ENCODE assay signal across 14 cellular contexts in genomic region chr2:136034629-136035028, GRCh38.
"Had no signal": no experiment of that assay in that cellular context is flagged by ENCODE, and none has a peak within 500 bp of the region (broad histone marks: within the 10 kb centered on the region; RNA-seq: fewer than 3 reads in every experiment).

No MANE protein-coding gene starts in this region.

- H3K4me3 Mint-ChIP-seq: central memory CD8-positive, alpha-beta T cell; endodermal cell; memory B cell; naive B cell had no signal

- DNase-seq: activated CD4-positive, alpha-beta T cell treated with anti-CD3 and anti-CD28 coated beads, Interleukin-2, amount 50 U/mL, for 4 hours; activated CD4-positive, CD25-positive, alpha-beta regulatory T cell treated with anti-CD3 and anti-CD28 coated beads, Interleukin-2, amount 50 U/mL, for 72 hours; activated gamma-delta T cell treated with Interleukin-2 at 50 U/mL for 16 hours; activated T-cell treated with anti-CD3 and anti-CD28 coated beads, Interleukin-2, amount 50 U/mL, for 48 hours; colonic mucosa; endodermal cell; foreskin fibroblast; mucosa of descending colon; naive B cell; T-helper 2 cell; testis; upper lobe of left lung had no signal

- H3K27me3 Mint-ChIP-seq: central memory CD8-positive, alpha-beta T cell; memory B cell; naive B cell had no signal

- H3K27ac Mint-ChIP-seq: endodermal cell, memory B cell had no signal

- H3K9me3 Mint-ChIP-seq: central memory CD8-positive, alpha-beta T cell; endodermal cell had no signal

- ATAC-seq: mucosa of descending colon had no signal

- H3K4me1 Mint-ChIP-seq: central memory CD8-positive, alpha-beta T cell had no signal
